17 cellular contexts compared by ENCODE assay signal in the genomic region with DNA sequence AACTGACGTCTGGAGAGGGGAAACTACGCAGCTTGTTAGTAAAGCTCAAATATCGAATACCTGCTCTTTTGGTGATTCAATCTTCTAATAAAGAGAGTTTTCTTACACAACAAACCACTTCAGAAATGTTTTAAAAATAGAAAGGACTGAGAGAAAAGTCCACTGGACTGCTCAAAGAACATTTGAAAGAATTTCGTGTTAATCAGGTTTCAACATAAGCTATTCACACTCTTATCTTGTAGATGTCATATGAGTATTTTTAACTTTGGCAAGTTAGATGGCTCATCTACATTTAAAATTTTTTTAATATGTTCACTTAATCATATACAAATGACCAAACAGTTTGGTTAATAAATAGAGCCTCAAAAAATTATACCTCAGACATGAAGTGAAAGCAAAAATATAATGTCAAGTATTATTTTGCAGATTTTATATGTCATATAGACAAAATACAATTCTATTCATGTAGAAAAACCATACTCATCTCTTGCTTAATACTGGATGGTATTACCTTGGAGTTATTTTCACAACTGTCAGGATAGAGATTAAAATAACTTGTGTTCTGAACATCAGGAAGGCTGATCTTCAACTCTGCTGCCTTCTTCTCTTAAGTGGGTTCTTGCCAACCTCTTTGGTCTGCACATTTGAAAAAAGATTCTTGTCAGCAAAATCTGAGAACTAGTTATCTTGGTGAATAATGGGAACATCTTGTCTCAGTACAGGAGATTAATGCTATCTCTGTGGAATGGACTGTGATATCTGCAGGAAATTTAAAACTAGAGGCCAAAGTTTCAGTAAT.
"Had no signal": no experiment of that assay in that cellular context is flagged by ENCODE, and none has a peak within 500 bp of the region (broad histone marks: within the 10 kb centered on the region; RNA-seq: fewer than 3 reads in every experiment).

No MANE protein-coding gene starts in this region.

- H3K4me3 ChIP-seq: left lung, lung, psoas muscle, sigmoid colon, smooth muscle cell had no signal

- DNase-seq: effector memory CD4-positive, alpha-beta T cell; foreskin keratinocyte; hypothalamus; islet precursor cell; left lung; mesenchymal stem cell; naive B cell; occipital lobe; psoas muscle; retina; sigmoid colon; stimulated activated CD4-positive, alpha-beta T cell treated with anti-CD3 and anti-CD28 coated beads, Interleukin-2, amount 100 ng/mL, for 48 hours; stimulated activated naive CD4-positive, alpha-beta T cell treated with Interleukin-2 at 50 U/mL for 16 hours; trophoblast cell had no signal

- ATAC-seq: esophagus mucosa, foreskin keratinocyte, left lung had no signal
